Comparison of ENCODE assay signal across 8 cellular contexts in genomic region chr2:85354286-85355072, GRCh38. TPM values are rescaled to one million over a fixed set of nuclear protein-coding genes. Genes with fewer than 3 reads are reported as not detected.
DNase-seq lines count a peak whose midpoint lies in the region; ATAC-seq and TF ChIP-seq lines count a peak whose summit lies in the region.

Gene ELMOD3, plus strand, starts transcription at chr2:85354769. Its CDS starts 2,430 bp downstream, at chr2:85357199.
Gene RETSAT, minus strand, starts transcription at chr2:85354528. Its CDS starts 21 bp downstream, at chr2:85354507.

- DNase-seq in AG10803 (ENCODE audit: low read depth) (peak; percentile 100), NCI-H460 (ENCODE audit: extremely low read depth, low read depth) (peak; percentile 99), cerebellar nuclear complex (lab: John Stamatoyannopoulos, UW) (peak; percentile 37 to 94), islet precursor cell (peak; percentile 99)
- peak; percentile 90 for DNase-seq in activated CD4-positive, CD25-positive, alpha-beta regulatory T cell treated with anti-CD3 and anti-CD28 coated beads, Interleukin-2, amount 50 U/mL, for 72 hours
- peak; percentile 96 to 98 (median 96) for DNase-seq in stimulated activated CD4-positive, alpha-beta T cell treated with anti-CD3 and anti-CD28 coated beads, Interleukin-12 subunit alpha, Interleukin-12 subunit beta, amount 100 ng/mL, for 48 hours (ENCODE audit: low read depth in 2 of 3, low spot score in 1 of 3)

- H3K4me3 ChIP-seq in AG10803 (ENCODE audit: low read length) = peak within 1 kb of the TSS; percentile 99

- peak; percentile 98 for ATAC-seq in GM19043 (IDR thresholded peaks at IDR 0.05; ENCODE audit: low read depth, unreplicated experiment)
- ATAC-seq in HG03378 (IDR thresholded peaks at IDR 0.05; ENCODE audit: unreplicated experiment) = peak; percentile 90

- no peak for TF ChIP-seq CTCF in AG10803 (conservative IDR thresholded peaks at IDR 0.05; ENCODE audit: low read length)

RNA-seq across cellular contexts. Expression of gene ELMOD3, which starts in this region (rescaled TPM):
- 10.7 and 15.8 TPM in 2 replicates for total RNA-seq in NCI-H460 (2014; rRNA removed; shearing (Covaris generic))
- 32.2 and 50.3 TPM in 2 replicates for polyA plus RNA-seq in NCI-H460 (2014; cell fraction: nucleus; rRNA removed)

RNA-seq across cellular contexts. Expression of gene RETSAT, which starts in this region (rescaled TPM):
- total RNA-seq in NCI-H460 (2014; rRNA removed; shearing (Covaris generic)) = 24.1 and 25.3 TPM in 2 replicates
- polyA plus RNA-seq in NCI-H460 (2014; cell fraction: nucleus; rRNA removed) = 45.6 and 49.6 TPM in 2 replicates

Comparison
In these comparisons a context has a peak if more than half of its experiments do, and no peak if none do; other contexts are left out.
1. Peak in every context shown above with its lines: DNase-seq, ATAC-seq and H3K4me3 ChIP-seq.